1 cellular context compared by ENCODE assay signal in genomic region chr19:39407394-39407643, GRCh38.
TF ChIP-seq lines count a peak whose summit lies in the region.

No MANE protein-coding gene starts in this region.

TF ChIP-seq in HepG2, 621 proteins besides CTCF, POLR2A, EP300 and RAD21:
- no peak for TF ChIP-seq RERE (CRISPR knock-in tag; IDR thresholded peaks at IDR 0.05; ENCODE audit: low read depth)
- TF ChIP-seq CREM (IDR thresholded peaks at IDR 0.05) = peak; percentile 12; the same call in 1 of the 2 replicates
- no peak for TF ChIP-seq CREM (CRISPR knock-in tag; IDR thresholded peaks at IDR 0.05)
- 0 out of 2 replicates have a peak, but pooled peaks have one; percentile 11 for TF ChIP-seq ZNF784 (CRISPR knock-in tag; IDR thresholded peaks at IDR 0.05; ENCODE audit: borderline replicate concordance)
- TF ChIP-seq ZFP91 (CRISPR knock-in tag; IDR thresholded peaks at IDR 0.05; ENCODE audit: borderline replicate concordance) = 0 out of 2 replicates have a peak, but pooled peaks have one; percentile 3
- TF ChIP-seq ZNF20 (CRISPR knock-in tag; IDR thresholded peaks at IDR 0.05) = 0 out of 2 replicates have a peak, but pooled peaks have one; percentile 38
- no peak for TF ChIP-seq PRMT3 (CRISPR knock-in tag; IDR thresholded peaks at IDR 0.05; ENCODE audit: borderline replicate concordance, low read depth)
- TF ChIP-seq SNAPC4 (CRISPR knock-in tag; IDR thresholded peaks at IDR 0.05) = 0 out of 2 replicates have a peak, but pooled peaks have one; percentile 17
- TF ChIP-seq ZNF646 (CRISPR knock-in tag; IDR thresholded peaks at IDR 0.05) = no peak
- no peak for TF ChIP-seq MYNN (CRISPR knock-in tag; IDR thresholded peaks at IDR 0.05; ENCODE audit: low read depth)
- 0 out of 2 replicates have a peak, but pooled peaks have one; percentile 4 for TF ChIP-seq ZNF275 (CRISPR knock-in tag; IDR thresholded peaks at IDR 0.05; ENCODE audit: borderline replicate concordance)
- TF ChIP-seq ZNF432 (CRISPR knock-in tag; IDR thresholded peaks at IDR 0.05; ENCODE audit: borderline replicate concordance) = no peak
- TF ChIP-seq CBX1 (IDR thresholded peaks at IDR 0.05; ENCODE audit: low read depth) = no peak
- TF ChIP-seq RBM39 (IDR thresholded peaks at IDR 0.05; ENCODE audit: low read depth, low read length, poor library complexity, severe bottlenecking) = peak; percentile 54
- TF ChIP-seq HOXA7 (CRISPR knock-in tag; IDR thresholded peaks at IDR 0.05) = no peak
- TF ChIP-seq SNRNP70 (IDR thresholded peaks at IDR 0.05; ENCODE audit: low read depth, low read length) = no peak
- TF ChIP-seq HMGXB4 (CRISPR knock-in tag; IDR thresholded peaks at IDR 0.05; ENCODE audit: borderline replicate concordance in 1 of 2, low read depth in 1 of 2) = peak in 1 of 2 experiments; percentile 27; a peak in 1 of 4 replicates
TF ChIP-seq in HepG2: peak in this region for 8.
